8 cellular contexts compared by ENCODE assay signal in genomic region chr20:50509923-50510705, GRCh38. TPM values are rescaled to one million over a fixed set of nuclear protein-coding genes. Genes with fewer than 3 reads are reported as not detected.
DNase-seq lines count a peak whose midpoint lies in the region; ATAC-seq and TF ChIP-seq lines count a peak whose summit lies in the region.

Gene PTPN1, plus strand, starts transcription at chr20:50510383. Its CDS starts 145 bp downstream, at chr20:50510528.

- peak within 1 kb of the TSS; percentile 96 for H3K4me3 Mint-ChIP-seq in activated naive CD4-positive, alpha-beta T cell treated with anti-CD3 and anti-CD28 coated beads, Interleukin-2, amount 50 U/mL, for 24 hours

- peak; percentile 97 for DNase-seq in GM06990 (ENCODE audit: extremely low read depth, insufficient read length)
- peak; percentile 98 for DNase-seq in NCI-H1092 (lab: John Stamatoyannopoulos, UW)
- peak; percentile 98 for DNase-seq in globus pallidus (ENCODE audit: low spot score)
- DNase-seq in occipital lobe (lab: John Stamatoyannopoulos, UW) = peak; percentile 97

- peak within 1 kb of the TSS; percentile 27 for H3K27ac ChIP-seq in temporal lobe (ENCODE audit: low read depth, low read length)

- peak within 1 kb of the TSS; percentile 95 for H3K27ac Mint-ChIP-seq in activated naive CD4-positive, alpha-beta T cell treated with anti-CD3 and anti-CD28 coated beads, Interleukin-2, amount 50 U/mL, for 24 hours

- peaks cover 3% of the 10 kb centered on the region for H3K36me3 Mint-ChIP-seq in activated naive CD4-positive, alpha-beta T cell treated with anti-CD3 and anti-CD28 coated beads, Interleukin-2, amount 50 U/mL, for 24 hours

- H3K4me1 Mint-ChIP-seq in activated naive CD4-positive, alpha-beta T cell treated with anti-CD3 and anti-CD28 coated beads, Interleukin-2, amount 50 U/mL, for 24 hours = peaks cover 47% of the 10 kb centered on the region

- no peak for TF ChIP-seq CTCF in GM06990 (IDR thresholded peaks at IDR 0.05; ENCODE audit: insufficient read depth, low read length, poor library complexity, severe bottlenecking)

- H3K27me3 Mint-ChIP-seq in activated naive CD4-positive, alpha-beta T cell treated with anti-CD3 and anti-CD28 coated beads, Interleukin-2, amount 50 U/mL, for 24 hours = no peaks in the 10 kb centered on the region

- no peaks in the 10 kb centered on the region for H3K36me3 ChIP-seq in GM06990 (ENCODE audit: control insufficient read depth, insufficient read depth, low read length)

- H3K9me3 Mint-ChIP-seq in activated naive CD4-positive, alpha-beta T cell treated with anti-CD3 and anti-CD28 coated beads, Interleukin-2, amount 50 U/mL, for 24 hours = no peaks in the 10 kb centered on the region

- no peaks in the 10 kb centered on the region for H3K27me3 ChIP-seq in GM06990 (replicated peaks; ENCODE audit: control insufficient read depth, insufficient read depth, low read length)

- ATAC-seq in HG02571 (IDR thresholded peaks at IDR 0.05; ENCODE audit: unreplicated experiment) = peak; percentile 84
- peak; percentile 97 for ATAC-seq in SK-N-SH treated with all-trans-retinoic acid at 6 μM for 48 hours

- peak within 1 kb of the TSS; percentile 83 for H3K4me3 ChIP-seq in GM06990 (replicated peaks; ENCODE audit: low read depth, low read length)

TF ChIP-seq in SK-N-SH treated with all-trans-retinoic acid at 6 μM for 48 hours, 23 proteins besides CTCF, POLR2A, EP300 and RAD21:
- TF ChIP-seq ZC3H10 (CRISPR knock-in tag; IDR thresholded peaks at IDR 0.05) = no peak
- TF ChIP-seq BACH2 (CRISPR knock-in tag; IDR thresholded peaks at IDR 0.05; ENCODE audit: borderline replicate concordance) = no peak
- TF ChIP-seq ZNF70 (CRISPR knock-in tag; IDR thresholded peaks at IDR 0.05) = no peak; the same call in 1 of the 2 replicates
- no peak for TF ChIP-seq TSHZ2 (CRISPR knock-in tag; IDR thresholded peaks at IDR 0.05)
- no peak for TF ChIP-seq POU6F1 (CRISPR knock-in tag; IDR thresholded peaks at IDR 0.05; ENCODE audit: borderline replicate concordance, low read depth)
- TF ChIP-seq ZNF565 (CRISPR knock-in tag; conservative IDR thresholded peaks at IDR 0.05; ENCODE audit: low read depth) = no peak
- no peak for TF ChIP-seq PPARA (CRISPR knock-in tag; IDR thresholded peaks at IDR 0.05; ENCODE audit: borderline replicate concordance)
- TF ChIP-seq ZFP30 (CRISPR knock-in tag; IDR thresholded peaks at IDR 0.05) = no peak

RNA-seq across cellular contexts. Expression of gene PTPN1, which starts in this region (rescaled TPM):
- 15.9 TPM for total RNA-seq in occipital lobe
- 15.7 TPM for total RNA-seq in temporal lobe

Comparison
In these comparisons a context has a peak if more than half of its experiments do, and no peak if none do; other contexts are left out.
1. Peak in every context shown above with its lines: DNase-seq, ATAC-seq, H3K4me3 ChIP-seq and H3K27ac ChIP-seq.